Comparison of ENCODE assay signal across 8 cellular contexts in genomic region chr14:93231129-93231979, GRCh38. TPM values are rescaled to one million over a fixed set of nuclear protein-coding genes. Genes with fewer than 3 reads are reported as not detected.
A peak's percentile ranks its signal among the peaks of the same experiment; 100 is the strongest.
DNase-seq lines count a peak whose midpoint lies in the region; ATAC-seq and TF ChIP-seq lines count a peak whose summit lies in the region.

No MANE protein-coding gene starts in this region.

- H3K27ac ChIP-seq in AG04450 (ENCODE audit: low read depth, low read length) (peak overlapping the region; percentile 75), mesendoderm (ENCODE audit: low read depth, low read length) (no peak overlapping the region)

- no peaks in the 10 kb centered on the region for H3K27me3 ChIP-seq in AG04450 (ENCODE audit: control insufficient read depth, insufficient read depth, low read length)
- H3K27me3 ChIP-seq in mesendoderm (ENCODE audit: insufficient read depth, low read length, poor library complexity): no peaks in the 10 kb centered on the region

- no peak overlapping the region for H3K56ac ChIP-seq in mesendoderm (ENCODE audit: low read length)

- CTCF ChIA-PET in AG04450 (lab: Charles Lee): interaction anchor here (0.6 to 1.5 kb wide), 3 partner anchors 12 to 117 kb away, joined by 3 to 6 read pairs (median 3); no protein-coding TSS in a partner anchor

- H3K18ac ChIP-seq in mesendoderm (ENCODE audit: low read length): no peak overlapping the region

- H4K8ac ChIP-seq in mesendoderm (ENCODE audit: low read depth, low read length): no peak overlapping the region

- H3K36me3 Mint-ChIP-seq in HFFc6 (ENCODE audit: low read depth): peaks cover 10% of the 10 kb centered on the region; the same call in 1 of the 2 replicates
- peaks cover 22% of the 10 kb centered on the region for H3K36me3 Mint-ChIP-seq in activated naive CD8-positive, alpha-beta T cell treated with anti-CD3 and anti-CD28 coated beads for 36 hours

- WGBS in mesendoderm (ENCODE audit: extremely low coverage, insufficient coverage, low lambda C conversion rate): no CpG with 5 or more reads among the region's 39 CpGs

- no peak overlapping the region for H3K23ac ChIP-seq in mesendoderm (ENCODE audit: low read length)

- DNase-seq in AG04450 (ENCODE audit: low read depth, low spot score) (no peak), HFFc6 (peak; percentile 43), inferior parietal cortex (ENCODE audit: extremely low spot score) (peak; percentile 25), cerebellar nuclear complex (lab: John Stamatoyannopoulos, UW) (no peak), mesendoderm (no peak)
- DNase-seq in activated naive CD8-positive, alpha-beta T cell treated with anti-CD3 and anti-CD28 coated beads for 36 hours: no peak
- DNase-seq in stimulated activated naive CD8-positive, alpha-beta T cell treated with anti-CD3 and anti-CD28 coated beads, Interleukin-15, amount 100 ng/mL, for 72 hours: no peak

- no peaks in the 10 kb centered on the region for H3K79me2 ChIP-seq in mesendoderm (ENCODE audit: control insufficient read depth, insufficient read depth, low read length)

- peak; percentile 56 for ATAC-seq in stimulated activated naive CD8-positive, alpha-beta T cell treated with anti-CD3 and anti-CD28 coated beads, Interleukin-15, amount 100 ng/mL, for 72 hours
- ATAC-seq in GM21723 (IDR thresholded peaks at IDR 0.05; ENCODE audit: unreplicated experiment): no peak

- no peaks in the 10 kb centered on the region; the same call in 1 of the 2 replicates for H3K9me3 ChIP-seq in AG04450 (ENCODE audit: control insufficient read depth, insufficient read depth, low read length)

- no peak overlapping the region for H2BK120ac ChIP-seq in mesendoderm (ENCODE audit: low read depth, low read length)

- H3K4me1 ChIP-seq in mesendoderm (ENCODE audit: control insufficient read depth, low read depth, low read length): no peaks in the 10 kb centered on the region

- no peak overlapping the region for H3K9ac ChIP-seq in mesendoderm (ENCODE audit: low read length)

- H3K27ac Mint-ChIP-seq in HFFc6: peak overlapping the region; percentile 85
- H3K27ac Mint-ChIP-seq in activated naive CD8-positive, alpha-beta T cell treated with anti-CD3 and anti-CD28 coated beads for 36 hours: no peak overlapping the region
- H3K27ac Mint-ChIP-seq in stimulated activated naive CD8-positive, alpha-beta T cell treated with anti-CD3 and anti-CD28 coated beads, Interleukin-15, amount 100 ng/mL, for 72 hours: peak overlapping the region in 1 of 2 donors; percentile 24

- H3K4ac ChIP-seq in mesendoderm (ENCODE audit: low read depth, low read length): no peak overlapping the region

- H3K27me3 Mint-ChIP-seq in HFFc6 (ENCODE audit: insufficient read depth): no peaks in the 10 kb centered on the region; the same call in 1 of the 2 replicates
- peaks cover 14% of the 10 kb centered on the region for H3K27me3 Mint-ChIP-seq in activated naive CD8-positive, alpha-beta T cell treated with anti-CD3 and anti-CD28 coated beads for 36 hours
- H3K27me3 Mint-ChIP-seq in stimulated activated naive CD8-positive, alpha-beta T cell treated with anti-CD3 and anti-CD28 coated beads, Interleukin-15, amount 100 ng/mL, for 72 hours: peaks cover 17% of the 10 kb centered on the region

- TF ChIP-seq CTCF in AG04450 (IDR thresholded peaks at IDR 0.05; ENCODE audit: low read depth, low read length) (no peak), HFFc6 (IDR thresholded peaks at IDR 0.05) (no peak)

- no peaks in the 10 kb centered on the region for H3K79me1 ChIP-seq in mesendoderm (ENCODE audit: low read length)

- H4K5ac ChIP-seq in mesendoderm (ENCODE audit: low read length): no peak overlapping the region

- POLR2A ChIA-PET in AG04450 (lab: Yijun Ruan, JAX): interaction anchor here (0.8 to 2.0 kb wide), 2 partner anchors 9 to 24 kb away, joined by 3 to 4 read pairs; no protein-coding TSS in a partner anchor

- no peak overlapping the region for H2BK15ac ChIP-seq in mesendoderm (replicated peaks; ENCODE audit: low read depth)

- peak overlapping the region; percentile 91 for H3K4me3 Mint-ChIP-seq in HFFc6
- peak overlapping the region; percentile 52 for H3K4me3 Mint-ChIP-seq in activated naive CD8-positive, alpha-beta T cell treated with anti-CD3 and anti-CD28 coated beads for 36 hours
- H3K4me3 Mint-ChIP-seq in stimulated activated naive CD8-positive, alpha-beta T cell treated with anti-CD3 and anti-CD28 coated beads, Interleukin-15, amount 100 ng/mL, for 72 hours: peak overlapping the region; percentile 9 to 34

- H3K36me3 ChIP-seq in mesendoderm (ENCODE audit: control insufficient read depth, insufficient read depth, low read length): peaks cover 6% of the 10 kb centered on the region

- no peak overlapping the region for H2BK5ac ChIP-seq in mesendoderm (ENCODE audit: low read length)

- H3K4me2 ChIP-seq in mesendoderm (ENCODE audit: low read length): no peak overlapping the region

- H2AK5ac ChIP-seq in mesendoderm (ENCODE audit: low read length): no peak overlapping the region

- H3K4me3 ChIP-seq in AG04450 (ENCODE audit: low read depth, low read length): peak overlapping the region; percentile 73
- H3K4me3 ChIP-seq in mesendoderm (ENCODE audit: low read length): no peak overlapping the region

- H3K9me3 Mint-ChIP-seq in HFFc6: no peaks in the 10 kb centered on the region
- no peaks in the 10 kb centered on the region for H3K9me3 Mint-ChIP-seq in activated naive CD8-positive, alpha-beta T cell treated with anti-CD3 and anti-CD28 coated beads for 36 hours
- no peaks in the 10 kb centered on the region for H3K9me3 Mint-ChIP-seq in stimulated activated naive CD8-positive, alpha-beta T cell treated with anti-CD3 and anti-CD28 coated beads, Interleukin-15, amount 100 ng/mL, for 72 hours

- H3K4me1 Mint-ChIP-seq in HFFc6 (ENCODE audit: low read depth): peaks cover 46% of the 10 kb centered on the region
- H3K4me1 Mint-ChIP-seq in activated naive CD8-positive, alpha-beta T cell treated with anti-CD3 and anti-CD28 coated beads for 36 hours: peaks cover 12% of the 10 kb centered on the region
- H3K4me1 Mint-ChIP-seq in stimulated activated naive CD8-positive, alpha-beta T cell treated with anti-CD3 and anti-CD28 coated beads, Interleukin-15, amount 100 ng/mL, for 72 hours: peaks cover 15% of the 10 kb centered on the region

RNA-seq across cellular contexts. Expression of gene UBR7, which starts 24.3 kb away (rescaled TPM):
- polyA plus RNA-seq in AG04450 (2011; rRNA removed): 25.4 and 30.7 TPM in 2 replicates
- 11.4 and 15.7 TPM in 2 replicates for polyA minus RNA-seq in AG04450 (2011; rRNA and poly(A)+ RNA removed)
- total RNA-seq in HFFc6 (2021; fragmentation: NEBNext Ultra II Directional; extraction: Animal tissue kit (Norgen Biotek cat#: 25700)): 10 to 100 TPM; 15.3 to 23.6 (median 21.8) TPM
- 10 to 100 TPM; 41.3 to 41.6 TPM for total RNA-seq in activated naive CD8-positive, alpha-beta T cell treated with anti-CD3 and anti-CD28 coated beads for 36 hours
- 23.3 TPM for polyA plus RNA-seq in mesendoderm (2013, experiment 1 of 2)
- 24.0 TPM for polyA plus RNA-seq in mesendoderm (2013, experiment 2 of 2)

RNA-seq across cellular contexts. Expression of gene GON7, which starts 24.5 kb away (rescaled TPM):
- polyA plus RNA-seq in AG04450 (2011; rRNA removed): 7.5 and 8.2 TPM in 2 replicates
- 1.4 and 2.2 TPM in 2 replicates for polyA minus RNA-seq in AG04450 (2011; rRNA and poly(A)+ RNA removed)
- total RNA-seq in HFFc6 (2021; fragmentation: NEBNext Ultra II Directional; extraction: Animal tissue kit (Norgen Biotek cat#: 25700)): 10 to 100 TPM in 1 of 6 experiments, 1 to 10 TPM in 5; 7.9 to 10.1 (median 9.1) TPM
- total RNA-seq in activated naive CD8-positive, alpha-beta T cell treated with anti-CD3 and anti-CD28 coated beads for 36 hours: 10 to 100 TPM; 20.3 to 21.3 TPM
- polyA plus RNA-seq in mesendoderm (2013, experiment 1 of 2): 14.1 TPM
- 12.2 TPM for polyA plus RNA-seq in mesendoderm (2013, experiment 2 of 2)

RNA-seq across cellular contexts. Expression of gene LYSET, which starts 46.2 kb away (rescaled TPM):
- polyA plus RNA-seq in AG04450 (2011; rRNA removed): 12.2 and 15.6 TPM in 2 replicates
- 3.3 and 4.6 TPM in 2 replicates for polyA minus RNA-seq in AG04450 (2011; rRNA and poly(A)+ RNA removed)
- 10 to 100 TPM; 10.7 to 14.5 (median 12.8) TPM for total RNA-seq in HFFc6 (2021; fragmentation: NEBNext Ultra II Directional; extraction: Animal tissue kit (Norgen Biotek cat#: 25700))
- total RNA-seq in activated naive CD8-positive, alpha-beta T cell treated with anti-CD3 and anti-CD28 coated beads for 36 hours: 10 to 100 TPM; 14.3 to 14.5 TPM
- polyA plus RNA-seq in mesendoderm (2013, experiment 1 of 2): 31.1 TPM
- 29.8 TPM for polyA plus RNA-seq in mesendoderm (2013, experiment 2 of 2)

RNA-seq across cellular contexts. Expression of gene MOAP1, which starts 46.7 kb away (rescaled TPM):
- 16.7 and 21.0 TPM in 2 replicates for polyA plus RNA-seq in AG04450 (2011; rRNA removed)
- polyA minus RNA-seq in AG04450 (2011; rRNA and poly(A)+ RNA removed): 5.8 and 7.4 TPM in 2 replicates
- 10 to 100 TPM; 12.2 to 20.4 (median 14.2) TPM for total RNA-seq in HFFc6 (2021; fragmentation: NEBNext Ultra II Directional; extraction: Animal tissue kit (Norgen Biotek cat#: 25700))
- 10 to 100 TPM; 16.6 to 16.7 TPM for total RNA-seq in activated naive CD8-positive, alpha-beta T cell treated with anti-CD3 and anti-CD28 coated beads for 36 hours
- 8.7 TPM for polyA plus RNA-seq in mesendoderm (2013, experiment 1 of 2)
- 8.4 TPM for polyA plus RNA-seq in mesendoderm (2013, experiment 2 of 2)

Comparison
In these comparisons a context has a peak if more than half of its experiments do, and no peak if none do; other contexts are left out.
1. DNase-seq: peak in HFFc6 (single experiment) and inferior parietal cortex (single experiment); none in AG04450 (single experiment), activated naive CD8-positive, alpha-beta T cell treated with anti-CD3 and anti-CD28 coated beads for 36 hours (single experiment), stimulated activated naive CD8-positive, alpha-beta T cell treated with anti-CD3 and anti-CD28 coated beads, Interleukin-15, amount 100 ng/mL, for 72 hours (0 of 2), cerebellar nuclear complex (0 of 2) and mesendoderm (single experiment).
2. H3K4me3 Mint-ChIP-seq: peak in every context shown above with its lines; median percentile 91 in HFFc6; 52 in activated naive CD8-positive, alpha-beta T cell treated with anti-CD3 and anti-CD28 coated beads for 36 hours; 22 in stimulated activated naive CD8-positive, alpha-beta T cell treated with anti-CD3 and anti-CD28 coated beads, Interleukin-15, amount 100 ng/mL, for 72 hours.